ENCODE assay signal across 20 cellular contexts in the genomic region with DNA sequence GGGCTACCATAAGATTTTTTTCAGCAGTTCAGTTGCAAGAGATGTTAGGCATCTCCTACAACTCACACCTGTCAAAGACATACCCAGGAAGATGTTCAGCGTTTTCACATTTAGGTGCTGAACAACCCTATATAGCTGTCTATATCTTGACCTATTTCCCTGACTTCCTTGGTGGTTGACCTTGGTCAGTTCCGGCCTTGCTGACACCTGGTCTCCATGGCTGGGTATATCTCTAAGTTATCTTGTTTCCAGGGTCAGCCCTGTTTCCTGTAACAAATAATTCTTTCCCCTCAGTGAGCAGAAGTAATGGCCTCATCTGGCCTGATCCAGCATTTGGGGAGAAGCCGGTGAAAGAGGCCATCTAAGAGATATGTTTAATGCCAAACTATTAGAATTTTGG. TPM values are rescaled to one million over a fixed set of nuclear protein-coding genes. Genes with fewer than 3 reads are reported as not detected.
DNase-seq lines count a peak whose midpoint lies in the region; ATAC-seq and TF ChIP-seq lines count a peak whose summit lies in the region.
"Had no signal": no experiment of that assay in that cellular context is flagged by ENCODE, and none has a peak within 500 bp of the region (broad histone marks: within the 10 kb centered on the region; RNA-seq: fewer than 3 reads in every experiment).

No MANE protein-coding gene starts in this region.

- DNase-seq in CD4-positive, CD25-positive, alpha-beta regulatory T cell = no peak
- DNase-seq in MM.1S (no peak), endothelial cell (ENCODE audit: low spot score) (no peak), osteoblast (ENCODE audit: insufficient read length, low spot score, missing footprints) (peak; percentile 48), PC-3 (no peak), DMS79 (lab: John Stamatoyannopoulos, UW) (no peak), COR-L47 (lab: John Stamatoyannopoulos, UW) (no peak), ecto neural progenitor cell (ENCODE audit: low spot score) (no peak)
- DNase-seq: activated CD4-positive, alpha-beta T cell treated with anti-CD3 and anti-CD28 coated beads, Interleukin-2, amount 50 U/mL, for 1 hour; activated naive CD4-positive, alpha-beta T cell treated with anti-CD3 and anti-CD28 coated beads, Interleukin-2, amount 10 ng/mL, durations not matched to agents 7 days and 5 days; hippocampal formation; kidney; NCI-H1930; NCI-H510A; nephron progenitor cell; psoas muscle; substantia nigra had no signal

- H3K36me3 Mint-ChIP-seq in CD4-positive, CD25-positive, alpha-beta regulatory T cell = peaks cover 14% of the 10 kb centered on the region
- H3K36me3 Mint-ChIP-seq in endothelial cell (ENCODE audit: low read depth, unreplicated experiment) = peaks cover 14% of the 10 kb centered on the region

- CTCF ChIA-PET in PC-3 (lab: Charles Lee) = no interaction called here

- no peak overlapping the region for H3K4me3 ChIP-seq in CD4-positive, CD25-positive, alpha-beta regulatory T cell (ENCODE audit: low read depth, low read length)
- H3K4me3 ChIP-seq in MM.1S (ENCODE audit: low read length) (no peak overlapping the region), osteoblast (ENCODE audit: insufficient read depth, low read length) (no peak overlapping the region), PC-3 (ENCODE audit: low read length) (no peak overlapping the region)
- H3K4me3 ChIP-seq: coronary artery, lung, psoas muscle, skin epidermis had no signal

- H2AFZ ChIP-seq in MM.1S (ENCODE audit: low read length) (no peak overlapping the region), osteoblast (ENCODE audit: low read length) (no peak overlapping the region), PC-3 (ENCODE audit: low read length) (no peak overlapping the region)

- H3K4me1 ChIP-seq in CD4-positive, CD25-positive, alpha-beta regulatory T cell (ENCODE audit: control insufficient read depth, insufficient read depth, low read length, poor library complexity, severe bottlenecking) = peaks cover 34% of the 10 kb centered on the region
- H3K4me1 ChIP-seq in MM.1S (ENCODE audit: low read length) (peaks cover 64% of the 10 kb centered on the region), osteoblast (ENCODE audit: insufficient read depth, low read length) (peaks cover 12% of the 10 kb centered on the region), PC-3 (ENCODE audit: insufficient read depth, low read length) (peaks cover 15% of the 10 kb centered on the region)

- no peak overlapping the region for H3K27ac ChIP-seq in CD4-positive, CD25-positive, alpha-beta regulatory T cell (ENCODE audit: insufficient read depth, low read length, poor library complexity, severe bottlenecking)
- peak overlapping the region; percentile 14; the same call in 1 of the 2 replicates for H3K27ac ChIP-seq in MM.1S (ENCODE audit: low read length)
- H3K27ac ChIP-seq in osteoblast (ENCODE audit: low read depth, low read length) = no peak overlapping the region
- H3K27ac ChIP-seq in PC-3 (ENCODE audit: low read length) = no peak overlapping the region
- H3K27ac ChIP-seq: coronary artery, psoas muscle had no signal

- TF ChIP-seq CTCF in MM.1S (IDR thresholded peaks at IDR 0.05; ENCODE audit: low read length) = no peak
- no peak for TF ChIP-seq CTCF in endothelial cell (IDR thresholded peaks at IDR 0.05; ENCODE audit: unreplicated experiment)
- TF ChIP-seq CTCF in osteoblast (IDR thresholded peaks at IDR 0.05; ENCODE audit: extremely low read depth, low read depth, low read length) = no peak
- no peak for TF ChIP-seq CTCF in PC-3 (conservative IDR thresholded peaks at IDR 0.05; ENCODE audit: low read depth, low read length)

- no peak for ATAC-seq in CD4-positive, CD25-positive, alpha-beta regulatory T cell (ENCODE audit: low read depth in 2 of 2)
- ATAC-seq in PC-3 = no peak
- ATAC-seq: psoas muscle had no signal

- H3K4me2 ChIP-seq in MM.1S (ENCODE audit: low read depth, low read length) (no peak overlapping the region), osteoblast (ENCODE audit: insufficient read depth, low read length) (no peak overlapping the region), PC-3 (ENCODE audit: low read length) (no peak overlapping the region)

- POLR2A ChIA-PET in PC-3 (lab: Charles Lee; ENCODE audit: unreplicated experiment) = no interaction called here

- BruUV-seq in PC-3 (replicated peaks; lab: Mats Ljungman, UMichigan) = no TSS peak

- H3K79me2 ChIP-seq in MM.1S (ENCODE audit: low read length) (peaks cover 54% of the 10 kb centered on the region), osteoblast (ENCODE audit: insufficient read depth, low read length) (peaks cover 5% of the 10 kb centered on the region), PC-3 (ENCODE audit: low read length) (no peaks in the 10 kb centered on the region)

- H4K20me1 ChIP-seq in MM.1S (ENCODE audit: insufficient read depth, low read length) (peaks cover 24% of the 10 kb centered on the region), osteoblast (ENCODE audit: insufficient read depth, low read length) (peaks cover 11% of the 10 kb centered on the region), PC-3 (ENCODE audit: low read length) (no peaks in the 10 kb centered on the region)

- H3F3A ChIP-seq in MM.1S (ENCODE audit: insufficient read depth, low read length) (peaks cover 78% of the 10 kb centered on the region), PC-3 (ENCODE audit: low read length, unreplicated experiment) (no peaks in the 10 kb centered on the region)

- H3K9ac ChIP-seq in MM.1S (ENCODE audit: low read length) (no peak overlapping the region), PC-3 (ENCODE audit: low read length) (no peak overlapping the region)

- H3K9me3 ChIP-seq in CD4-positive, CD25-positive, alpha-beta regulatory T cell (ENCODE audit: control insufficient read depth in 2 of 2, low read length in 2 of 2) = no peaks in the 10 kb centered on the region
- H3K9me3 ChIP-seq in MM.1S (replicated peaks; ENCODE audit: insufficient read depth, low read length) (no peaks in the 10 kb centered on the region), osteoblast (ENCODE audit: low read depth, low read length) (no peaks in the 10 kb centered on the region), PC-3 (ENCODE audit: low read length) (no peaks in the 10 kb centered on the region)
- H3K9me3 ChIP-seq: psoas muscle had no signal

- peaks cover 18% of the 10 kb centered on the region for H3K36me3 ChIP-seq in CD4-positive, CD25-positive, alpha-beta regulatory T cell (ENCODE audit: control insufficient read depth, insufficient read depth, low read length)
- H3K36me3 ChIP-seq in MM.1S (replicated peaks; ENCODE audit: insufficient read depth, low read length) (peaks cover 20% of the 10 kb centered on the region), osteoblast (ENCODE audit: insufficient read depth, low read length) (no peaks in the 10 kb centered on the region), PC-3 (ENCODE audit: low read depth, low read length) (no peaks in the 10 kb centered on the region)

- no peaks in the 10 kb centered on the region for H3K9me3 Mint-ChIP-seq in CD4-positive, CD25-positive, alpha-beta regulatory T cell
- no peaks in the 10 kb centered on the region for H3K9me3 Mint-ChIP-seq in endothelial cell (ENCODE audit: unreplicated experiment)
- H3K9me3 Mint-ChIP-seq: activated naive CD4-positive, alpha-beta T cell treated with anti-CD3 and anti-CD28 coated beads, Interleukin-2, amount 10 ng/mL, durations not matched to agents 7 days and 5 days; nephron progenitor cell had no signal

- H3K9me2 ChIP-seq in MM.1S (replicated peaks; ENCODE audit: insufficient read depth, low read length) (no peaks in the 10 kb centered on the region), PC-3 (replicated peaks; ENCODE audit: low read length) (no peaks in the 10 kb centered on the region)

- peak overlapping the region in 2 of 3 donors; percentile 98 to 99 for H3K27ac Mint-ChIP-seq in CD4-positive, CD25-positive, alpha-beta regulatory T cell
- no peak overlapping the region for H3K27ac Mint-ChIP-seq in endothelial cell (ENCODE audit: unreplicated experiment)
- H3K27ac Mint-ChIP-seq: nephron progenitor cell had no signal

- no peaks in the 10 kb centered on the region for H3K27me3 ChIP-seq in CD4-positive, CD25-positive, alpha-beta regulatory T cell (ENCODE audit: control insufficient read depth, insufficient read depth, low read length)
- H3K27me3 ChIP-seq in MM.1S (replicated peaks; ENCODE audit: insufficient read depth, low read length) (no peaks in the 10 kb centered on the region), osteoblast (ENCODE audit: insufficient read depth, low read length) (peaks cover 18% of the 10 kb centered on the region), PC-3 (ENCODE audit: low read length) (peaks cover 25% of the 10 kb centered on the region; the same call in 1 of the 2 replicates)

- peak overlapping the region in 2 of 4 donors; percentile 46 to 100 for H3K4me3 Mint-ChIP-seq in CD4-positive, CD25-positive, alpha-beta regulatory T cell
- H3K4me3 Mint-ChIP-seq in endothelial cell (ENCODE audit: unreplicated experiment) = peak overlapping the region; percentile 75

- intact Hi-C loops in PC-3 (cut with micrococcal nuclease) = no loop called here

- H3K27me3 Mint-ChIP-seq in CD4-positive, CD25-positive, alpha-beta regulatory T cell = peaks cover 10% of the 10 kb centered on the region
- peaks cover 14% of the 10 kb centered on the region for H3K27me3 Mint-ChIP-seq in endothelial cell (ENCODE audit: unreplicated experiment)
- H3K27me3 Mint-ChIP-seq: activated naive CD4-positive, alpha-beta T cell treated with anti-CD3 and anti-CD28 coated beads, Interleukin-2, amount 10 ng/mL, durations not matched to agents 7 days and 5 days had no signal

- H3K4me1 Mint-ChIP-seq in CD4-positive, CD25-positive, alpha-beta regulatory T cell = peaks cover 18 to 60% (median 40%) of the 10 kb centered on the region in 4 donors
- H3K4me1 Mint-ChIP-seq in endothelial cell (ENCODE audit: unreplicated experiment) = peaks cover 58% of the 10 kb centered on the region

RNA-seq across cellular contexts. Expression of a gene that starts 2.4 kb away (rescaled TPM):
- 1,002 TPM for total RNA-seq in CD4-positive, CD25-positive, alpha-beta regulatory T cell
- 100 to 1,000 TPM; 153 to 176 (median 165) TPM for polyA plus RNA-seq in CD4-positive, CD25-positive, alpha-beta regulatory T cell
- total RNA-seq in endothelial cell (ENCODE audit: unreplicated experiment) (80.0 TPM), osteoblast (14.5 and 14.7 TPM in 2 replicates), PC-3 (2014; rRNA removed) (2.2 and 2.4 TPM in 2 replicates)

RNA-seq across cellular contexts. Expression of a gene that starts 48.0 kb away (rescaled TPM):
- not detected for total RNA-seq in CD4-positive, CD25-positive, alpha-beta regulatory T cell
- not detected for polyA plus RNA-seq in CD4-positive, CD25-positive, alpha-beta regulatory T cell
- total RNA-seq in endothelial cell (ENCODE audit: unreplicated experiment) (not detected), osteoblast (2.9 and 5.9 TPM in 2 replicates), PC-3 (2014; rRNA removed) (not detected in 2 replicates)

Comparison
In these comparisons a context has a peak if more than half of its experiments do, and no peak if none do; other contexts are left out.
1. RNA of a gene that starts 2.4 kb away (total RNA-seq): 1,002 TPM in CD4-positive, CD25-positive, alpha-beta regulatory T cell (single experiment); 80.0 TPM in endothelial cell (single experiment), 14.5 to 14.7 TPM in osteoblast and 2.2 to 2.4 TPM in PC-3; every median in the first group is over 10 times any median in the second.